In genomic region chr19:45560686-45561085, GRCh38 we compare ENCODE assay signal across 20 cellular contexts. TPM values are rescaled to one million over a fixed set of nuclear protein-coding genes. Genes with fewer than 3 reads are reported as not detected.
"Had no signal": no experiment of that assay in that cellular context is flagged by ENCODE, and none has a peak within 500 bp of the region (broad histone marks: within the 10 kb centered on the region; RNA-seq: fewer than 3 reads in every experiment).

No MANE protein-coding gene starts in this region.

- H3K27me3 Mint-ChIP-seq: activated CD8-positive, alpha-beta T cell treated with anti-CD3 and anti-CD28 coated beads for 36 hours had no signal

- H3K4me2 ChIP-seq: hepatocyte had no signal

- H3K27me3 ChIP-seq: esophagus squamous epithelium, hepatocyte, right lobe of liver, upper lobe of left lung had no signal

- H3K9me3 Mint-ChIP-seq: activated CD8-positive, alpha-beta T cell treated with anti-CD3 and anti-CD28 coated beads for 36 hours; activated naive CD4-positive, alpha-beta T cell treated with anti-CD3 and anti-CD28 coated beads for 36 hours; activated T-helper 2 cell treated with anti-CD3 and anti-CD28 coated beads, Interferon-gamma antibody, Interleukin-2, Interleukin-4, amounts not matched to agents 10 μg/mL and 5 μg/mL and 100 μg/mL, durations not matched to agents 14 hours and 24 hours and 36 hours; mesothelial cell of epicardium; stimulated activated effector memory CD8-positive, alpha-beta T cell treated with anti-CD3 and anti-CD28 coated beads, Interleukin-12 subunit alpha, Interleukin-12 subunit beta, amount 100 ng/mL, for 72 hours; T-helper 2 cell treated with Interferon-gamma antibody and Interleukin-4, amounts not matched to agents 5 μg/mL and 100 μg/mL, for 36 hours had no signal

- H2AFZ ChIP-seq: hepatocyte had no signal

- H3K27ac Mint-ChIP-seq: activated T-helper 2 cell treated with anti-CD3 and anti-CD28 coated beads, Interferon-gamma antibody, Interleukin-2, Interleukin-4, amounts not matched to agents 10 μg/mL and 5 μg/mL and 100 μg/mL, durations not matched to agents 14 hours and 24 hours and 36 hours; mesothelial cell of epicardium had no signal

- ATAC-seq: activated CD8-positive, alpha-beta T cell treated with anti-CD3 and anti-CD28 coated beads for 36 hours; right lobe of liver; stimulated activated effector memory CD8-positive, alpha-beta T cell treated with anti-CD3 and anti-CD28 coated beads, Interleukin-12 subunit alpha, Interleukin-12 subunit beta, amount 100 ng/mL, for 72 hours had no signal

- DNase-seq: activated CD4-positive, alpha-beta T cell treated with anti-CD3 and anti-CD28 coated beads for 48 hours; activated CD4-positive, CD25-positive, alpha-beta regulatory T cell; activated CD8-positive, alpha-beta T cell treated with anti-CD3 and anti-CD28 coated beads for 36 hours; activated naive CD4-positive, alpha-beta T cell treated with anti-CD3 and anti-CD28 coated beads for 36 hours; activated T-cell treated with anti-CD3 and anti-CD28 coated beads, Interleukin-2, amount 50 U/mL, for 1 hour; effector CD8-positive, alpha-beta T cell; esophagus squamous epithelium; right lobe of liver; small intestine; stimulated activated CD4-positive, alpha-beta T cell treated with anti-CD3 and anti-CD28 coated beads, Interleukin-15, amount 100 ng/mL, for 24 hours; stimulated activated CD4-positive, alpha-beta T cell treated with anti-CD3 and anti-CD28 coated beads, Interleukin-4, amount 100 ng/mL, for 24 hours; upper lobe of left lung had no signal

- H3K27ac ChIP-seq: esophagus squamous epithelium, hepatocyte, right lobe of liver, thoracic aorta, upper lobe of left lung had no signal

- H3K36me3 Mint-ChIP-seq: mesothelial cell of epicardium had no signal

- H3K36me3 ChIP-seq: right lobe of liver, thoracic aorta, upper lobe of left lung had no signal

- H3K4me1 ChIP-seq: right lobe of liver had no signal

- H3K4me3 Mint-ChIP-seq: activated CD8-positive, alpha-beta T cell treated with anti-CD3 and anti-CD28 coated beads for 36 hours; activated naive CD4-positive, alpha-beta T cell treated with anti-CD3 and anti-CD28 coated beads for 36 hours; mesothelial cell of epicardium; stimulated activated effector memory CD8-positive, alpha-beta T cell treated with anti-CD3 and anti-CD28 coated beads, Interleukin-12 subunit alpha, Interleukin-12 subunit beta, amount 100 ng/mL, for 72 hours; T-helper 2 cell treated with Interferon-gamma antibody and Interleukin-4, amounts not matched to agents 5 μg/mL and 100 μg/mL, for 36 hours had no signal

- H3K4me3 ChIP-seq: esophagus squamous epithelium, hepatocyte, right lobe of liver, thoracic aorta, upper lobe of left lung had no signal

- H3K9me3 ChIP-seq: esophagus squamous epithelium, right lobe of liver, thoracic aorta, upper lobe of left lung had no signal

RNA-seq across cellular contexts. Expression of gene GPR4, which starts 41.3 kb away (rescaled TPM):
- total RNA-seq: activated CD8-positive, alpha-beta T cell treated with anti-CD3 and anti-CD28 coated beads for 36 hours; activated naive CD4-positive, alpha-beta T cell treated with anti-CD3 and anti-CD28 coated beads for 36 hours; activated T-helper 2 cell treated with anti-CD3 and anti-CD28 coated beads, Interferon-gamma antibody, Interleukin-2, Interleukin-4, amounts not matched to agents 10 μg/mL and 5 μg/mL and 100 μg/mL, durations not matched to agents 14 hours and 24 hours and 36 hours; bronchial epithelial cell; hepatocyte; mesothelial cell of epicardium; SK-MEL-5 had no signal
